ENCODE assay signal across 11 cellular contexts in the genomic region with DNA sequence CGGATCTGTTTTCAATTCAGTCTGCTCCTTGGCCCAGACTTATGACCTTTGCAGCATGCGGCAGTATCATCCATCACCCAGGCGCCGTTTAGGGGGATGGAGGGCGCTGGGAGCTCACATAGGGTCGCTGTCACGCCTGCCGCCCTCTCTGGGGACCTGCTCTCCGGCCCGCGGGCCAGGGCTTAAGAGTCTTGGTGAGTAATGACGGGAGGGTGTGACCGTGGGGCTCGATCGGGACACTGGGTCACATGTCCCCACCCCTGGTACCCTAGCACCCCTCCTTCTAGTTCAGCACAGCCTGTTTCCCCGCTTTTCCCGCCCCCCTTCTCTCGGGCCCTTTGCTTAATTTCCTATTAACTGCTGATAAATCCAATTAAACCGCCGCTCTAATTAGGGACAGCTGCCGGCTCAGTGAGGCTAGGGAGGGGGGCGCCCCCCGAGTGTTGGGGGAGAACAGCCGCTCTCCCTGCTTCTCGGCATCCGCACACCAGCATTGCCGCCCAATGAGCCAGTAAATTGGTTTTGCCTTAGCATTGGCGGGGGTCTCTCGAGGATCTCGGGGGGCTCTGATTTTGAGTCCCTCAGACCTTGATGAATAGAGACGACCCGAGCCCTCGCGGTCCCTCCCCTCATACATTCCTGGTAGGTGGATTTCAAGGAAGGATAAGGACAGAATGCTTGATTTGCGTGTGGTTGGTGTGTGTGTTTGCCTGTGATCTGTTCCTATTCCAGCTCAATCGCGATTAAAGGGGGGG. TPM values are rescaled to one million over a fixed set of nuclear protein-coding genes. Genes with fewer than 3 reads are reported as not detected.
DNase-seq lines count a peak whose midpoint lies in the region; ATAC-seq, FAIRE-seq and TF ChIP-seq lines count a peak whose summit lies in the region.
"Had no signal": no experiment of that assay in that cellular context is flagged by ENCODE, and none has a peak within 500 bp of the region (broad histone marks: within the 10 kb centered on the region; RNA-seq: fewer than 3 reads in every experiment).

No MANE protein-coding gene starts in this region.

- H3K4me2 ChIP-seq in astrocyte (ENCODE audit: low read length) (peak overlapping the region; percentile 94), osteoblast (ENCODE audit: insufficient read depth, low read length) (no peak overlapping the region)

- FAIRE-seq in astrocyte (lab: Jason Lieb, UNC), result no peak
- FAIRE-seq: colon had no signal

- peaks cover 31% of the 10 kb centered on the region for H3K4me1 Mint-ChIP-seq in astrocyte (ENCODE audit: low read depth, unreplicated experiment)

- H3K27ac ChIP-seq in astrocyte (ENCODE audit: low read depth, low read length) (no peak overlapping the region), osteoblast (ENCODE audit: low read depth, low read length) (no peak overlapping the region)

- H3K4me3 ChIP-seq in LNCaP clone FGC (ENCODE audit: low read depth, low read length), result peak overlapping the region; percentile 64
- H3K4me3 ChIP-seq in astrocyte (ENCODE audit: insufficient read depth, low read depth, low read length), result no peak overlapping the region
- no peak overlapping the region for H3K4me3 ChIP-seq in osteoblast (ENCODE audit: insufficient read depth, low read length)

- H3K9me3 Mint-ChIP-seq in astrocyte (ENCODE audit: unreplicated experiment), result no peaks in the 10 kb centered on the region

- H3K36me3 Mint-ChIP-seq in astrocyte (ENCODE audit: low read depth, unreplicated experiment), result peaks cover 7% of the 10 kb centered on the region

- H3K79me2 ChIP-seq in astrocyte (ENCODE audit: insufficient read depth, low read length) (no peaks in the 10 kb centered on the region), osteoblast (ENCODE audit: insufficient read depth, low read length) (no peaks in the 10 kb centered on the region)

- no peak overlapping the region for H2AFZ ChIP-seq in astrocyte (ENCODE audit: low read depth, low read length)
- no peak overlapping the region for H2AFZ ChIP-seq in osteoblast (ENCODE audit: low read length)

- H3K36me3 ChIP-seq in astrocyte (ENCODE audit: insufficient read depth, low read length) (no peaks in the 10 kb centered on the region), osteoblast (ENCODE audit: insufficient read depth, low read length) (no peaks in the 10 kb centered on the region)

- no peak for ATAC-seq in HG03520 (IDR thresholded peaks at IDR 0.05; ENCODE audit: unreplicated experiment)
- ATAC-seq in GM19463 (IDR thresholded peaks at IDR 0.05; ENCODE audit: unreplicated experiment), result no peak

- H3K4me3 Mint-ChIP-seq in astrocyte (ENCODE audit: unreplicated experiment), result peak overlapping the region; percentile 87

- H3K27me3 Mint-ChIP-seq in astrocyte (ENCODE audit: low read depth, unreplicated experiment), result peaks cover 30% of the 10 kb centered on the region

- peak; percentile 33 for DNase-seq in NCI-H1105 treated with DMSO at 0.1 percent for 48 hours (lab: John Stamatoyannopoulos, UW)
- no peak for DNase-seq in NCI-H1105 (lab: John Stamatoyannopoulos, UW)
- no peak for DNase-seq in LNCaP clone FGC (ENCODE audit: low read depth)
- DNase-seq in astrocyte (ENCODE audit: low read depth), result no peak
- peak; percentile 73 for DNase-seq in osteoblast (ENCODE audit: insufficient read length, low spot score, missing footprints)
- no peak for DNase-seq in ureter (ENCODE audit: low spot score)
- DNase-seq: activated CD4-positive, CD25-positive, alpha-beta regulatory T cell; kidney glomerular epithelial cell had no signal

- H3K27me3 ChIP-seq in astrocyte (ENCODE audit: insufficient read depth, low read length) (peaks cover 27% of the 10 kb centered on the region), osteoblast (ENCODE audit: insufficient read depth, low read length) (peaks cover 37% of the 10 kb centered on the region)

- H3K27ac Mint-ChIP-seq in astrocyte (ENCODE audit: unreplicated experiment), result peak overlapping the region; percentile 34

- H3K9me3 ChIP-seq in astrocyte (ENCODE audit: insufficient read depth, low read depth, low read length), result no peaks in the 10 kb centered on the region
- H3K9me3 ChIP-seq in osteoblast (ENCODE audit: low read depth, low read length), result no peaks in the 10 kb centered on the region

- peaks cover 30% of the 10 kb centered on the region for H3K4me1 ChIP-seq in astrocyte (ENCODE audit: insufficient read depth, low read length)
- H3K4me1 ChIP-seq in osteoblast (ENCODE audit: insufficient read depth, low read length), result peaks cover 31% of the 10 kb centered on the region

- H4K20me1 ChIP-seq in astrocyte (ENCODE audit: insufficient read depth, low read length), result peaks cover 25% of the 10 kb centered on the region
- H4K20me1 ChIP-seq in osteoblast (ENCODE audit: insufficient read depth, low read length), result peaks cover 4% of the 10 kb centered on the region

- H3K9ac ChIP-seq in astrocyte (ENCODE audit: low read length), result no peak overlapping the region

- no peak for TF ChIP-seq CTCF in LNCaP clone FGC (IDR thresholded peaks at IDR 0.05; ENCODE audit: control insufficient read depth, extremely low read depth, insufficient read depth)
- no peak for TF ChIP-seq CTCF in astrocyte (IDR thresholded peaks at IDR 0.05; ENCODE audit: insufficient read depth, low read depth, low read length)
- no peak for TF ChIP-seq CTCF in osteoblast (IDR thresholded peaks at IDR 0.05; ENCODE audit: extremely low read depth, low read depth, low read length)

RNA-seq across cellular contexts. Expression of a gene that starts 9.3 kb away (rescaled TPM):
- total RNA-seq in astrocyte, result 0.75 and 0.82 TPM in 2 replicates
- 0.36 and 0.59 TPM in 2 replicates for total RNA-seq in osteoblast
- total RNA-seq in ureter, result 3.0 TPM

RNA-seq across cellular contexts. Expression of a gene that starts 12.2 kb away (rescaled TPM):
- 197 and 217 TPM in 2 replicates for total RNA-seq in astrocyte
- 384 and 408 TPM in 2 replicates for total RNA-seq in osteoblast
- total RNA-seq in ureter, result 97.4 TPM

RNA-seq across cellular contexts. Expression of a gene that starts 25.1 kb away (rescaled TPM):
- total RNA-seq in astrocyte, result 14.5 and 22.3 TPM in 2 replicates
- 0.88 and 1.1 TPM in 2 replicates for total RNA-seq in osteoblast
- total RNA-seq in ureter, result not detected

Comparison
In these comparisons a context has a peak if more than half of its experiments do, and no peak if none do; other contexts are left out.
1. DNase-seq: peak in NCI-H1105 treated with DMSO at 0.1 percent for 48 hours (single experiment) and osteoblast (single experiment); none in NCI-H1105 (single experiment), LNCaP clone FGC (single experiment), astrocyte (single experiment) and ureter (single experiment).